9 cellular contexts compared by ENCODE assay signal in genomic region chr4:143559757-143560147, GRCh38. TPM values are rescaled to one million over a fixed set of nuclear protein-coding genes. Genes with fewer than 3 reads are reported as not detected.
A peak's percentile ranks its signal among the peaks of the same experiment; 100 is the strongest.
DNase-seq lines count a peak whose midpoint lies in the region; ATAC-seq and TF ChIP-seq lines count a peak whose summit lies in the region.
"Had no signal": no experiment of that assay in that cellular context is flagged by ENCODE, and none has a peak within 500 bp of the region (broad histone marks: within the 10 kb centered on the region; RNA-seq: fewer than 3 reads in every experiment).

No MANE protein-coding gene starts in this region.

- 0 out of 2 replicates have a peak, but pooled peaks cover 5% of the 10 kb centered on the region for H3K4me1 ChIP-seq in MM.1S (ENCODE audit: low read length)
- H3K4me1 ChIP-seq in liver (ENCODE audit: control insufficient read depth in 4 of 4, insufficient read depth in 4 of 4, low read length in 3 of 4): peaks cover 0 to 10% (median 3%) of the 10 kb centered on the region in 4 donors
- peaks cover 11% of the 10 kb centered on the region for H3K4me1 ChIP-seq in stomach smooth muscle (ENCODE audit: control insufficient read depth, insufficient read depth, low read length)

- peak overlapping the region; percentile 88 for H3K4me3 Mint-ChIP-seq in activated naive CD8-positive, alpha-beta T cell treated with anti-CD3 and anti-CD28 coated beads for 36 hours

- 0 out of 2 replicates have a peak, but pooled peaks cover 4% of the 10 kb centered on the region for H3F3A ChIP-seq in MM.1S (ENCODE audit: insufficient read depth, low read length)

- TF ChIP-seq CTCF in MM.1S (IDR thresholded peaks at IDR 0.05; ENCODE audit: low read length) (no peak; the same call in 1 of the 2 replicates), liver (IDR thresholded peaks at IDR 0.05; ENCODE audit: low read depth, low read length, missing input control) (no peak)

- H3K79me2 ChIP-seq in MM.1S (ENCODE audit: low read length): no peaks in the 10 kb centered on the region

- peak overlapping the region; percentile 89 for H3K27ac Mint-ChIP-seq in activated naive CD8-positive, alpha-beta T cell treated with anti-CD3 and anti-CD28 coated beads for 36 hours

- no peaks in the 10 kb centered on the region for H3K9me3 ChIP-seq in MM.1S (replicated peaks; ENCODE audit: insufficient read depth, low read length)
- H3K9me3 ChIP-seq in liver (ENCODE audit: control insufficient read depth in 4 of 4, low read length in 3 of 4): no peaks in the 10 kb centered on the region
- H3K9me3 ChIP-seq in stomach smooth muscle (ENCODE audit: control insufficient read depth in 2 of 2, low read length in 2 of 2): no peaks in the 10 kb centered on the region

- H3K36me3 Mint-ChIP-seq in activated naive CD8-positive, alpha-beta T cell treated with anti-CD3 and anti-CD28 coated beads for 36 hours: peaks cover 28% of the 10 kb centered on the region

- H4K20me1 ChIP-seq in MM.1S (ENCODE audit: insufficient read depth, low read length): no peaks in the 10 kb centered on the region

- 57% methylated on average over 17 of the region's 17 CpGs for WGBS in liver

- ATAC-seq in GM18868 (IDR thresholded peaks at IDR 0.05; ENCODE audit: unreplicated experiment): peak; percentile 21

- H3K9ac ChIP-seq in MM.1S (ENCODE audit: low read length) (peak overlapping the region; percentile 58), liver (ENCODE audit: low read depth in 1 of 2, low read length in 2 of 2) (peak overlapping the region in 1 of 2 donors; percentile 42), stomach smooth muscle (ENCODE audit: low read length in 2 of 2) (peak overlapping the region; percentile 37 to 75)

- DNase-seq in MM.1S: peak; percentile 24
- peak; percentile 47 for DNase-seq in activated naive CD8-positive, alpha-beta T cell treated with anti-CD3 and anti-CD28 coated beads for 36 hours
- no peak for DNase-seq in cerebellar cortex (ENCODE audit: low spot score)
- DNase-seq in C1 segment of cervical spinal cord (lab: John Stamatoyannopoulos, UW): no peak
- DNase-seq in NCI-H1694 treated with DMSO at 0.1 percent for 48 hours (lab: John Stamatoyannopoulos, UW): no peak

- peaks cover 5% of the 10 kb centered on the region for H3K9me3 Mint-ChIP-seq in activated naive CD8-positive, alpha-beta T cell treated with anti-CD3 and anti-CD28 coated beads for 36 hours

- H3K4me1 Mint-ChIP-seq in activated naive CD8-positive, alpha-beta T cell treated with anti-CD3 and anti-CD28 coated beads for 36 hours: peaks cover 46% of the 10 kb centered on the region

- no peak for TF ChIP-seq RAD21 in liver (IDR thresholded peaks at IDR 0.05)

- no peaks in the 10 kb centered on the region for H3K27me3 ChIP-seq in MM.1S (replicated peaks; ENCODE audit: insufficient read depth, low read length)
- H3K27me3 ChIP-seq in liver (ENCODE audit: control insufficient read depth in 4 of 4, insufficient read depth in 4 of 4, low read length in 3 of 4): no peaks in the 10 kb centered on the region
- no peaks in the 10 kb centered on the region for H3K27me3 ChIP-seq in stomach smooth muscle (ENCODE audit: control insufficient read depth in 1 of 2, insufficient read depth in 2 of 2, low read length in 2 of 2)

- peak overlapping the region; percentile 70 for H3K4me2 ChIP-seq in MM.1S (ENCODE audit: low read depth, low read length)

- H3K36me3 ChIP-seq in MM.1S (replicated peaks; ENCODE audit: insufficient read depth, low read length): no peaks in the 10 kb centered on the region
- peaks cover 0 to 3% (median 2%) of the 10 kb centered on the region in 4 donors for H3K36me3 ChIP-seq in liver (ENCODE audit: control insufficient read depth in 4 of 4, insufficient read depth in 3 of 4, low read depth in 1 of 4, low read length in 3 of 4)
- peaks cover 0 to 1% of the 10 kb centered on the region in 2 donors for H3K36me3 ChIP-seq in stomach smooth muscle (ENCODE audit: control insufficient read depth in 2 of 2, insufficient read depth in 2 of 2, low read length in 2 of 2)

- H3K4me3 ChIP-seq in MM.1S (ENCODE audit: low read length): peak overlapping the region; percentile 78
- peak overlapping the region; percentile 61 to 74 (median 68) for H3K4me3 ChIP-seq in liver (ENCODE audit: low read depth in 1 of 3, low read length in 3 of 3)
- H3K4me3 ChIP-seq in stomach smooth muscle (ENCODE audit: low read length in 2 of 2): peak overlapping the region; percentile 39 to 85
- H3K4me3 ChIP-seq: SK-N-MC had no signal

- peak overlapping the region; percentile 100 for H2AFZ ChIP-seq in MM.1S (ENCODE audit: low read length)

- H3K27ac ChIP-seq in MM.1S (ENCODE audit: low read length): peak overlapping the region; percentile 61; the same call in 1 of the 2 replicates
- H3K27ac ChIP-seq in liver (ENCODE audit: low read depth in 1 of 2, low read length in 2 of 2): peak overlapping the region in 1 of 2 donors; percentile 55
- peak overlapping the region; percentile 64 for H3K27ac ChIP-seq in stomach smooth muscle (ENCODE audit: low read length)
- H3K27ac ChIP-seq: SK-N-MC had no signal

- H3K9me2 ChIP-seq in MM.1S (replicated peaks; ENCODE audit: insufficient read depth, low read length): no peaks in the 10 kb centered on the region

- H3K27me3 Mint-ChIP-seq in activated naive CD8-positive, alpha-beta T cell treated with anti-CD3 and anti-CD28 coated beads for 36 hours: no peaks in the 10 kb centered on the region

TF ChIP-seq in liver, 16 proteins besides CTCF, POLR2A, EP300 and RAD21:
- TF ChIP-seq SP1 (IDR thresholded peaks at IDR 0.05) (no peak), GABPA (IDR thresholded peaks at IDR 0.05 in 1 of 2, conservative IDR thresholded peaks at IDR 0.05 in 1 of 2) (no peak)

RNA-seq across cellular contexts. Expression of gene SMARCA5, which starts 46.2 kb away (rescaled TPM):
- 10 to 100 TPM; 68.2 to 68.5 TPM for total RNA-seq in activated naive CD8-positive, alpha-beta T cell treated with anti-CD3 and anti-CD28 coated beads for 36 hours
- total RNA-seq in liver: 10 to 100 TPM; 17.2 to 34.7 TPM
- polyA plus RNA-seq in liver: 1 to 10 TPM; 6.8 to 7.9 TPM

Comparison
In these comparisons a context has a peak if more than half of its experiments do, and no peak if none do; other contexts are left out.
1. DNase-seq: peak in MM.1S (single experiment) and activated naive CD8-positive, alpha-beta T cell treated with anti-CD3 and anti-CD28 coated beads for 36 hours (single experiment); none in cerebellar cortex (single experiment), C1 segment of cervical spinal cord (0 of 14) and NCI-H1694 treated with DMSO at 0.1 percent for 48 hours (single experiment).
2. Peak in every context shown above with its lines, with median percentiles within 50 percentile points of each other: H3K4me3 ChIP-seq.